10 cellular contexts compared by ENCODE assay signal in the genomic region with DNA sequence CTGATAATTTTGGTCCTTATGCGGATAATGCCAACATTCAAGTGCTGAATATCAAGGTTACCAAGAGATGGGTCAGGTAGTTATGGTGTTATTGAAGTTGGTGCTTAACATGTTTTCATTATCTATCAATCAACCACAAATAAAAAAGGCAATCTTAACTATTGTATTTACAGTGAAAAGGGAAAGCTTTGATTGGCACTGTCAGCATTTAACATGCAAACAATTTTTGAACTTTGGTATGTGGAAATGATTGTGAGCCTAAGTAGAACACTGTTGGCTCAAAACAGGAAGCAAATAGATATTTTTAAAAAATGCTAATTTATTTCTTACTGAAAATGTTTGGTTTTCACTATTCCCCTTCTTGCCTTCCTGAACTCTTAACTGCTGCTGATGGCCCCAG. TPM values are rescaled to one million over a fixed set of nuclear protein-coding genes. Genes with fewer than 3 reads are reported as not detected.
"Had no signal": no experiment of that assay in that cellular context is flagged by ENCODE, and none has a peak within 500 bp of the region (broad histone marks: within the 10 kb centered on the region; RNA-seq: fewer than 3 reads in every experiment).

No MANE protein-coding gene starts in this region.

- H3K9me3 ChIP-seq: HAP-1 had no signal

- H3K36me3 ChIP-seq: HAP-1 had no signal

- H3K4me3 ChIP-seq: GM23338, HAP-1 had no signal

- H3K4me1 Mint-ChIP-seq: GM23338 had no signal

- ATAC-seq: GM23338, HCT116 had no signal

- H3K4me1 ChIP-seq: HAP-1 had no signal

- H3K4me3 Mint-ChIP-seq: GM23338, HFFc6, IgD-negative memory B cell had no signal

- H3K27me3 Mint-ChIP-seq: IgD-negative memory B cell had no signal

- DNase-seq: H7, Kasumi-1, KG1 had no signal

- H2AFZ ChIP-seq: GM23338 had no signal

- H3K4me2 ChIP-seq: GM23338 had no signal

- FAIRE-seq: HTR-8/SVneo had no signal

- H3K27ac Mint-ChIP-seq: GM23338, HFFc6, IgD-negative memory B cell had no signal

- H3K9me3 Mint-ChIP-seq: HFFc6, IgD-negative memory B cell had no signal

RNA-seq across cellular contexts. Expression of gene APLF, which starts 21.9 kb away (rescaled TPM):
- total RNA-seq: HT-29 had no signal
